In genomic region chr13:40558656-40559055, GRCh38 we compare ENCODE assay signal across 20 cellular contexts.
DNase-seq lines count a peak whose midpoint lies in the region; ATAC-seq and TF ChIP-seq lines count a peak whose summit lies in the region.
"Had no signal": no experiment of that assay in that cellular context is flagged by ENCODE, and none has a peak within 500 bp of the region (broad histone marks: within the 10 kb centered on the region; RNA-seq: fewer than 3 reads in every experiment).

No MANE protein-coding gene starts in this region.

- ATAC-seq in T-cell (replicated peaks in 1 of 4), result no peak
- no peak for ATAC-seq in stimulated activated naive B cell treated with anti-CD40 and anti-IgM and Interleukin-4, amounts not matched to agents 10 μg/mL and 1 μg/mL and 100 μg/mL, for 72 hours (replicated peaks)
- no peak for ATAC-seq in GM21390 (IDR thresholded peaks at IDR 0.05; ENCODE audit: unreplicated experiment)

- H3K27me3 Mint-ChIP-seq in activated naive CD4-positive, alpha-beta T cell treated with anti-CD3 and anti-CD28 coated beads for 36 hours (ENCODE audit: low read depth), result no peaks in the 10 kb centered on the region
- H3K27me3 Mint-ChIP-seq in T-cell, result no peaks in the 10 kb centered on the region
- no peaks in the 10 kb centered on the region for H3K27me3 Mint-ChIP-seq in stimulated activated naive B cell treated with anti-CD40 and anti-IgM and Interleukin-4, amounts not matched to agents 10 μg/mL and 1 μg/mL and 100 μg/mL, for 72 hours
- H3K27me3 Mint-ChIP-seq: naive B cell had no signal

- H3K4me1 Mint-ChIP-seq in activated naive CD4-positive, alpha-beta T cell treated with anti-CD3 and anti-CD28 coated beads for 36 hours (ENCODE audit: low read depth), result peaks cover 78% of the 10 kb centered on the region
- H3K4me1 Mint-ChIP-seq in T-cell, result peaks cover 85 to 91% (median 88%) of the 10 kb centered on the region in 3 donors
- peaks cover 46 to 85% of the 10 kb centered on the region in 2 donors for H3K4me1 Mint-ChIP-seq in stimulated activated naive B cell treated with anti-CD40 and anti-IgM and Interleukin-4, amounts not matched to agents 10 μg/mL and 1 μg/mL and 100 μg/mL, for 72 hours

- H3K36me3 Mint-ChIP-seq in activated naive CD4-positive, alpha-beta T cell treated with anti-CD3 and anti-CD28 coated beads for 36 hours (ENCODE audit: low read depth), result peaks cover 37% of the 10 kb centered on the region
- H3K36me3 Mint-ChIP-seq in T-cell, result peaks cover 55% of the 10 kb centered on the region
- H3K36me3 Mint-ChIP-seq in stimulated activated naive B cell treated with anti-CD40 and anti-IgM and Interleukin-4, amounts not matched to agents 10 μg/mL and 1 μg/mL and 100 μg/mL, for 72 hours, result peaks cover 26 to 47% of the 10 kb centered on the region in 2 donors

- H3K4me3 ChIP-seq in fibroblast of pulmonary artery (replicated peaks; ENCODE audit: low read depth, low read length), result no peak overlapping the region
- H3K4me3 ChIP-seq: ascending aorta, lower lobe of right lung, SJCRH30, stomach, vagina had no signal

- POLR2A ChIA-PET in T-cell (lab: Charles Lee), result no interaction called here

- intact Hi-C loops in activated naive CD4-positive, alpha-beta T cell treated with anti-CD3 and anti-CD28 coated beads for 36 hours (cut with micrococcal nuclease), result no loop called here

- CTCF ChIA-PET in activated naive CD4-positive, alpha-beta T cell treated with anti-CD3 and anti-CD28 coated beads for 36 hours (lab: Charles Lee), result interaction anchor here (0.6 to 1.1 kb wide), 2 partner anchors 109 to 114 kb away, joined by 3 to 4 read pairs; no protein-coding TSS in a partner anchor
- CTCF ChIA-PET in T-cell (lab: Charles Lee), result interaction anchor here in 1 of 2 donors (0.5 kb wide), 1 partner anchor 95 kb away, joined by 5 read pairs; no protein-coding TSS in a partner anchor

- no peak for DNase-seq in activated naive CD4-positive, alpha-beta T cell treated with anti-CD3 and anti-CD28 coated beads for 36 hours
- DNase-seq in activated naive CD4-positive, alpha-beta T cell (lab: John Stamatoyannopoulos, UW), result no peak
- DNase-seq in T-cell, result no peak
- DNase-seq in fibroblast of pulmonary artery (ENCODE audit: low read depth), result peak; percentile 68
- DNase-seq in stimulated activated naive B cell treated with anti-CD40 and anti-IgM and Interleukin-4, amounts not matched to agents 10 μg/mL and 1 μg/mL and 100 μg/mL, for 72 hours, result no peak
- DNase-seq in activated effector memory CD4-positive, alpha-beta T cell treated with anti-CD3 and anti-CD28 coated beads, Interleukin-2, amount 50 U/mL, for 16 hours, result no peak
- DNase-seq in activated gamma-delta T cell (lab: John Stamatoyannopoulos, UW), result no peak
- DNase-seq: EL, Kasumi-1, lower lobe of right lung, naive B cell, NCI-H1105, NCI-H2107, NCI-H526, SJCRH30, stomach, T-helper 9 cell had no signal

- peak overlapping the region; percentile 66 for H3K27ac Mint-ChIP-seq in activated naive CD4-positive, alpha-beta T cell treated with anti-CD3 and anti-CD28 coated beads for 36 hours
- peak overlapping the region; percentile 66 for H3K27ac Mint-ChIP-seq in T-cell
- H3K27ac Mint-ChIP-seq in stimulated activated naive B cell treated with anti-CD40 and anti-IgM and Interleukin-4, amounts not matched to agents 10 μg/mL and 1 μg/mL and 100 μg/mL, for 72 hours, result peak overlapping the region; percentile 57

- TF ChIP-seq CTCF in fibroblast of pulmonary artery (IDR thresholded peaks at IDR 0.05; ENCODE audit: low read length, missing control alignments), result no peak

- H3K9me3 Mint-ChIP-seq in activated naive CD4-positive, alpha-beta T cell treated with anti-CD3 and anti-CD28 coated beads for 36 hours, result peaks cover 2% of the 10 kb centered on the region
- H3K9me3 Mint-ChIP-seq in T-cell, result peaks cover 0 to 5% (median 0%) of the 10 kb centered on the region in 3 donors
- H3K9me3 Mint-ChIP-seq in stimulated activated naive B cell treated with anti-CD40 and anti-IgM and Interleukin-4, amounts not matched to agents 10 μg/mL and 1 μg/mL and 100 μg/mL, for 72 hours, result no peaks in the 10 kb centered on the region
- H3K9me3 Mint-ChIP-seq: naive B cell had no signal

- no peak overlapping the region for H3K4me3 Mint-ChIP-seq in activated naive CD4-positive, alpha-beta T cell treated with anti-CD3 and anti-CD28 coated beads for 36 hours
- H3K4me3 Mint-ChIP-seq in T-cell, result peak overlapping the region in 1 of 3 donors; percentile 46
- H3K4me3 Mint-ChIP-seq in stimulated activated naive B cell treated with anti-CD40 and anti-IgM and Interleukin-4, amounts not matched to agents 10 μg/mL and 1 μg/mL and 100 μg/mL, for 72 hours, result no peak overlapping the region
